In genomic region chr12:110079477-110080400, GRCh38 we compare ENCODE assay signal across 1 cellular context.
TF ChIP-seq lines count a peak whose summit lies in the region.

No MANE protein-coding gene starts in this region.

TF ChIP-seq in HepG2, 621 proteins besides CTCF, POLR2A, EP300 and RAD21 (continued from another document and continues in another):
- TF ChIP-seq, protein P1, sequence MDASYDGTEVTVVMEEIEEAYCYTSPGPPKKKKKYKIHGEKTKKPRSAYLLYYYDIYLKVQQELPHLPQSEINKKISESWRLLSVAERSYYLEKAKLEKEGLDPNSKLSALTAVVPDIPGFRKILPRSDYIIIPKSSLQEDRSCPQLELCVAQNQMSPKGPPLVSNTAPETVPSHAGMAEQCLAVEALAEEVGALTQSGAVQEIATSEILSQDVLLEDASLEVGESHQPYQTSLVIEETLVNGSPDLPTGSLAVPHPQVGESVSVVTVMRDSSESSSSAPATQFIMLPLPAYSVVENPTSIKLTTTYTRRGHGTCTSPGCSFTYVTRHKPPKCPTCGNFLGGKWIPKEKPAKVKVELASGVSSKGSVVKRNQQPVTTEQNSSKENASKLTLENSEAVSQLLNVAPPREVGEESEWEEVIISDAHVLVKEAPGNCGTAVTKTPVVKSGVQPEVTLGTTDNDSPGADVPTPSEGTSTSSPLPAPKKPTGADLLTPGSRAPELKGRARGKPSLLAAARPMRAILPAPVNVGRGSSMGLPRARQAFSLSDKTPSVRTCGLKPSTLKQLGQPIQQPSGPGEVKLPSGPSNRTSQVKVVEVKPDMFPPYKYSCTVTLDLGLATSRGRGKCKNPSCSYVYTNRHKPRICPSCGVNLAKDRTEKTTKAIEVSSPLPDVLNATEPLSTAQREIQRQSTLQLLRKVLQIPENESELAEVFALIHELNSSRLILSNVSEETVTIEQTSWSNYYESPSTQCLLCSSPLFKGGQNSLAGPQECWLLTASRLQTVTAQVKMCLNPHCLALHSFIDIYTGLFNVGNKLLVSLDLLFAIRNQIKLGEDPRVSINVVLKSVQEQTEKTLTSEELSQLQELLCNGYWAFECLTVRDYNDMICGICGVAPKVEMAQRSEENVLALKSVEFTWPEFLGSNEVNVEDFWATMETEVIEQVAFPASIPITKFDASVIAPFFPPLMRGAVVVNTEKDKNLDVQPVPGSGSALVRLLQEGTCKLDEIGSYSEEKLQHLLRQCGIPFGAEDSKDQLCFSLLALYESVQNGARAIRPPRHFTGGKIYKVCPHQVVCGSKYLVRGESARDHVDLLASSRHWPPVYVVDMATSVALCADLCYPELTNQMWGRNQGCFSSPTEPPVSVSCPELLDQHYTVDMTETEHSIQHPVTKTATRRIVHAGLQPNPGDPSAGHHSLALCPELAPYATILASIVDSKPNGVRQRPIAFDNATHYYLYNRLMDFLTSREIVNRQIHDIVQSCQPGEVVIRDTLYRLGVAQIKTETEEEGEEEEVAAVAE (CRISPR knock-in tag; IDR thresholded peaks at IDR 0.05; ENCODE audit: borderline replicate concordance) = 0 out of 2 replicates have a peak, but pooled peaks have one; percentile 32
- TF ChIP-seq, protein P2, sequence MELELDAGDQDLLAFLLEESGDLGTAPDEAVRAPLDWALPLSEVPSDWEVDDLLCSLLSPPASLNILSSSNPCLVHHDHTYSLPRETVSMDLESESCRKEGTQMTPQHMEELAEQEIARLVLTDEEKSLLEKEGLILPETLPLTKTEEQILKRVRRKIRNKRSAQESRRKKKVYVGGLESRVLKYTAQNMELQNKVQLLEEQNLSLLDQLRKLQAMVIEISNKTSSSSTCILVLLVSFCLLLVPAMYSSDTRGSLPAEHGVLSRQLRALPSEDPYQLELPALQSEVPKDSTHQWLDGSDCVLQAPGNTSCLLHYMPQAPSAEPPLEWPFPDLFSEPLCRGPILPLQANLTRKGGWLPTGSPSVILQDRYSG (CRISPR knock-in tag; IDR thresholded peaks at IDR 0.05) = no peak
- TF ChIP-seq PCBP2 (optimal IDR thresholded peaks at IDR 0.05; ENCODE audit: low read depth, low read length, poor library complexity, severe bottlenecking) = no peak
- TF ChIP-seq TRIM24 (CRISPR knock-in tag; IDR thresholded peaks at IDR 0.05) = no peak
- no peak for TF ChIP-seq DDIT3 (CRISPR knock-in tag; IDR thresholded peaks at IDR 0.05)
- TF ChIP-seq, protein P3, sequence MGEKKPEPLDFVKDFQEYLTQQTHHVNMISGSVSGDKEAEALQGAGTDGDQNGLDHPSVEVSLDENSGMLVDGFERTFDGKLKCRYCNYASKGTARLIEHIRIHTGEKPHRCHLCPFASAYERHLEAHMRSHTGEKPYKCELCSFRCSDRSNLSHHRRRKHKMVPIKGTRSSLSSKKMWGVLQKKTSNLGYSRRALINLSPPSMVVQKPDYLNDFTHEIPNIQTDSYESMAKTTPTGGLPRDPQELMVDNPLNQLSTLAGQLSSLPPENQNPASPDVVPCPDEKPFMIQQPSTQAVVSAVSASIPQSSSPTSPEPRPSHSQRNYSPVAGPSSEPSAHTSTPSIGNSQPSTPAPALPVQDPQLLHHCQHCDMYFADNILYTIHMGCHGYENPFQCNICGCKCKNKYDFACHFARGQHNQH (CRISPR knock-in tag; IDR thresholded peaks at IDR 0.05) = peak; percentile 84
- TF ChIP-seq ZFP37 (CRISPR knock-in tag; IDR thresholded peaks at IDR 0.05; ENCODE audit: borderline replicate concordance) = no peak
- TF ChIP-seq ZSCAN21 (CRISPR knock-in tag; IDR thresholded peaks at IDR 0.05; ENCODE audit: borderline replicate concordance) = no peak
- no peak for TF ChIP-seq ZNF530 (CRISPR knock-in tag; IDR thresholded peaks at IDR 0.05; ENCODE audit: low read depth)
- no peak for TF ChIP-seq MAF1 (CRISPR knock-in tag; IDR thresholded peaks at IDR 0.05; ENCODE audit: borderline replicate concordance)
- TF ChIP-seq HNRNPH1 (optimal IDR thresholded peaks at IDR 0.05; ENCODE audit: low read depth, low read length) = no peak
- no peak for TF ChIP-seq ZNF674 (CRISPR knock-in tag; IDR thresholded peaks at IDR 0.05; ENCODE audit: low read depth)
- TF ChIP-seq RFXAP (CRISPR knock-in tag; IDR thresholded peaks at IDR 0.05; ENCODE audit: borderline replicate concordance) = peak; percentile 83; the same call in 1 of the 2 replicates
- peak; percentile 85 for TF ChIP-seq ZNF331 (CRISPR knock-in tag; IDR thresholded peaks at IDR 0.05)
- TF ChIP-seq GATAD1 (CRISPR knock-in tag; IDR thresholded peaks at IDR 0.05) = peak; percentile 75
- TF ChIP-seq ISX (CRISPR knock-in tag; conservative IDR thresholded peaks at IDR 0.05) = no peak
- TF ChIP-seq SALL2 (CRISPR knock-in tag; IDR thresholded peaks at IDR 0.05) = no peak
- TF ChIP-seq SNAI1 (CRISPR knock-in tag; IDR thresholded peaks at IDR 0.05; ENCODE audit: borderline replicate concordance) = peak; percentile 43; the same call in 1 of the 2 replicates
- peak; percentile 75; the same call in 1 of the 2 replicates for TF ChIP-seq NKX3-1 (CRISPR knock-in tag; IDR thresholded peaks at IDR 0.05)
- no peak for TF ChIP-seq ZNF546 (CRISPR knock-in tag; conservative IDR thresholded peaks at IDR 0.05)
- TF ChIP-seq PHF21A (CRISPR knock-in tag; IDR thresholded peaks at IDR 0.05) = peak; percentile 83
- TF ChIP-seq SRSF9 (IDR thresholded peaks at IDR 0.05; ENCODE audit: borderline replicate concordance, insufficient read depth, low read depth, low read length, poor library complexity, severe bottlenecking) = no peak
- TF ChIP-seq PRMT3 (CRISPR knock-in tag; IDR thresholded peaks at IDR 0.05; ENCODE audit: borderline replicate concordance, low read depth) = no peak
- no peak for TF ChIP-seq MAFF (IDR thresholded peaks at IDR 0.05; ENCODE audit: low read depth, low read length)
- TF ChIP-seq, protein P4, sequence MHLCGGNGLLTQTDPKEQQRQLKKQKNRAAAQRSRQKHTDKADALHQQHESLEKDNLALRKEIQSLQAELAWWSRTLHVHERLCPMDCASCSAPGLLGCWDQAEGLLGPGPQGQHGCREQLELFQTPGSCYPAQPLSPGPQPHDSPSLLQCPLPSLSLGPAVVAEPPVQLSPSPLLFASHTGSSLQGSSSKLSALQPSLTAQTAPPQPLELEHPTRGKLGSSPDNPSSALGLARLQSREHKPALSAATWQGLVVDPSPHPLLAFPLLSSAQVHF (CRISPR knock-in tag; IDR thresholded peaks at IDR 0.05) = no peak
- TF ChIP-seq SRY (CRISPR knock-in tag; IDR thresholded peaks at IDR 0.05) = peak; percentile 75
- no peak for TF ChIP-seq BRCA1 (CRISPR knock-in tag; IDR thresholded peaks at IDR 0.05)
- no peak for TF ChIP-seq SNRNP70 (IDR thresholded peaks at IDR 0.05; ENCODE audit: low read depth, low read length)
- no peak for TF ChIP-seq FUBP1 (CRISPR knock-in tag; IDR thresholded peaks at IDR 0.05; ENCODE audit: borderline replicate concordance)
- TF ChIP-seq SP1 (IDR thresholded peaks at IDR 0.05) = no peak
- peak; percentile 88 for TF ChIP-seq SP1 (CRISPR knock-in tag; IDR thresholded peaks at IDR 0.05)
- no peak for TF ChIP-seq JUNB (CRISPR knock-in tag; IDR thresholded peaks at IDR 0.05; ENCODE audit: borderline replicate concordance)
- TF ChIP-seq ZNF225 (CRISPR knock-in tag; IDR thresholded peaks at IDR 0.05) = no peak
- no peak for TF ChIP-seq ZBTB2 (CRISPR knock-in tag; IDR thresholded peaks at IDR 0.05; ENCODE audit: low read depth)
- TF ChIP-seq EEA1 (CRISPR knock-in tag; IDR thresholded peaks at IDR 0.05; ENCODE audit: borderline replicate concordance) = no peak
- TF ChIP-seq ZNF724P (CRISPR knock-in tag; IDR thresholded peaks at IDR 0.05; ENCODE audit: borderline replicate concordance) = no peak
- no peak for TF ChIP-seq JDP2 (CRISPR knock-in tag; IDR thresholded peaks at IDR 0.05; ENCODE audit: borderline replicate concordance)
- TF ChIP-seq MTF1 (CRISPR knock-in tag; IDR thresholded peaks at IDR 0.05) = no peak
- TF ChIP-seq SMARCE1 (IDR thresholded peaks at IDR 0.05; ENCODE audit: borderline replicate concordance) = no peak
- TF ChIP-seq, protein P5, sequence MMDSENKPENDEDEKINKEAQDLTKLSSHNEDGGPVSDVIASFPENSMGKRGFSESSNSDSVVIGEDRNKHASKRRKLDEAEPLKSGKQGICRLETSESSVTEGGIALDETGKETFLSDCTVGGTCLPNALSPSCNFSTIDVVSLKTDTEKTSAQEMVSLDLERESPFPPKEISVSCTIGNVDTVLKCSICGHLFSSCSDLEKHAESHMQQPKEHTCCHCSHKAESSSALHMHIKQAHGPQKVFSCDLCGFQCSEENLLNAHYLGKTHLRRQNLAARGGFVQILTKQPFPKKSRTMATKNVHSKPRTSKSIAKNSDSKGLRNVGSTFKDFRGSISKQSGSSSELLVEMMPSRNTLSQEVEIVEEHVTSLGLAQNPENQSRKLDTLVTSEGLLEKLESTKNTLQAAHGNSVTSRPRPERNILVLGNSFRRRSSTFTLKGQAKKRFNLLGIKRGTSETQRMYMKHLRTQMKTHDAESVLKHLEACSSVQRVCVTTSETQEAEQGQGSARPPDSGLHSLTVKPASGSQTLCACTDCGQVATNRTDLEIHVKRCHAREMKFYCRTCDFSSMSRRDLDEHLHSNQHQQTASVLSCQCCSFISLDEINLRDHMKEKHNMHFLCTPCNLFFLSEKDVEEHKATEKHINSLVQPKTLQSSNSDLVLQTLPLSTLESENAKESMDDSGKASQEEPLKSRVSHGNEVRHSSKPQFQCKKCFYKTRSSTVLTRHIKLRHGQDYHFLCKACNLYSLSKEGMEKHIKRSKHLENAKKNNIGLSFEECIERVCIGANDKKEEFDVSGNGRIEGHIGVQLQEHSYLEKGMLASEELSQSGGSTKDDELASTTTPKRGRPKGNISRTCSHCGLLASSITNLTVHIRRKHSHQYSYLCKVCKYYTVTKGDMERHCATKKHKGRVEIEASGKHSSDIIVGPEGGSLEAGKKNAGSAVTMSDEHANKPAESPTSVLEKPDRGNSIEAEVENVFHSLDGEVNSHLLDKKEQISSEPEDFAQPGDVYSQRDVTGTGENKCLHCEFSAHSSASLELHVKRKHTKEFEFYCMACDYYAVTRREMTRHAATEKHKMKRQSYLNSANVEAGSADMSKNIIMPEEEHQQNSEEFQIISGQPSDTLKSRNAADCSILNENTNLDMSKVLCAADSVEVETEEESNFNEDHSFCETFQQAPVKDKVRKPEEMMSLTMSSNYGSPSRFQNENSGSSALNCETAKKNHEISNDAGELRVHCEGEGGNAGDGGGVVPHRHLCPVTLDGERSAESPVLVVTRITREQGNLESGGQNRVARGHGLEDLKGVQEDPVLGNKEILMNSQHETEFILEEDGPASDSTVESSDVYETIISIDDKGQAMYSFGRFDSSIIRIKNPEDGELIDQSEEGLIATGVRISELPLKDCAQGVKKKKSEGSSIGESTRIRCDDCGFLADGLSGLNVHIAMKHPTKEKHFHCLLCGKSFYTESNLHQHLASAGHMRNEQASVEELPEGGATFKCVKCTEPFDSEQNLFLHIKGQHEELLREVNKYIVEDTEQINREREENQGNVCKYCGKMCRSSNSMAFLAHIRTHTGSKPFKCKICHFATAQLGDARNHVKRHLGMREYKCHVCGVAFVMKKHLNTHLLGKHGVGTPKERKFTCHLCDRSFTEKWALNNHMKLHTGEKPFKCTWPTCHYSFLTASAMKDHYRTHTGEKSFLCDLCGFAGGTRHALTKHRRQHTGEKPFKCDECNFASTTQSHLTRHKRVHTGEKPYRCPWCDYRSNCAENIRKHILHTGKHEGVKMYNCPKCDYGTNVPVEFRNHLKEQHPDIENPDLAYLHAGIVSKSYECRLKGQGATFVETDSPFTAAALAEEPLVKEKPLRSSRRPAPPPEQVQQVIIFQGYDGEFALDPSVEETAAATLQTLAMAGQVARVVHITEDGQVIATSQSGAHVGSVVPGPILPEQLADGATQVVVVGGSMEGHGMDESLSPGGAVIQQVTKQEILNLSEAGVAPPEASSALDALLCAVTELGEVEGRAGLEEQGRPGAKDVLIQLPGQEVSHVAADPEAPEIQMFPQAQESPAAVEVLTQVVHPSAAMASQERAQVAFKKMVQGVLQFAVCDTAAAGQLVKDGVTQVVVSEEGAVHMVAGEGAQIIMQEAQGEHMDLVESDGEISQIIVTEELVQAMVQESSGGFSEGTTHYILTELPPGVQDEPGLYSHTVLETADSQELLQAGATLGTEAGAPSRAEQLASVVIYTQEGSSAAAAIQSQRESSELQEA (CRISPR knock-in tag; IDR thresholded peaks at IDR 0.05; ENCODE audit: not compliant biosample characterization) = no peak
- TF ChIP-seq ZBTB42 (CRISPR knock-in tag; IDR thresholded peaks at IDR 0.05) = no peak
- TF ChIP-seq CEBPG (CRISPR knock-in tag; IDR thresholded peaks at IDR 0.05) = no peak
- TF ChIP-seq, protein P6, sequence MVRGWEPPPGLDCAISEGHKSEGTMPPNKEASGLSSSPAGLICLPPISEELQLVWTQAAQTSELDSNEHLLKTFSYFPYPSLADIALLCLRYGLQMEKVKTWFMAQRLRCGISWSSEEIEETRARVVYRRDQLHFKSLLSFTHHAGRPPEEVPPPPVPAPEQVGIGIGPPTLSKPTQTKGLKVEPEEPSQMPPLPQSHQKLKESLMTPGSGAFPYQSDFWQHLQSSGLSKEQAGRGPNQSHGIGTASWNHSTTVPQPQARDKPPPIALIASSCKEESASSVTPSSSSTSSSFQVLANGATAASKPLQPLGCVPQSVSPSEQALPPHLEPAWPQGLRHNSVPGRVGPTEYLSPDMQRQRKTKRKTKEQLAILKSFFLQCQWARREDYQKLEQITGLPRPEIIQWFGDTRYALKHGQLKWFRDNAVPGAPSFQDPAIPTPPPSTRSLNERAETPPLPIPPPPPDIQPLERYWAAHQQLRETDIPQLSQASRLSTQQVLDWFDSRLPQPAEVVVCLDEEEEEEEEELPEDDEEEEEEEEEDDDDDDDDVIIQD (CRISPR knock-in tag; IDR thresholded peaks at IDR 0.05; ENCODE audit: low read depth) = peak; percentile 85
